8 cellular contexts compared by ENCODE assay signal in genomic region chr16:31107465-31107867, GRCh38. TPM values are rescaled to one million over a fixed set of nuclear protein-coding genes. Genes with fewer than 3 reads are reported as not detected.
DNase-seq lines count a peak whose midpoint lies in the region; ATAC-seq, FAIRE-seq and TF ChIP-seq lines count a peak whose summit lies in the region.

No MANE protein-coding gene starts in this region.

- H3K9me3 Mint-ChIP-seq in CD4-positive, alpha-beta T cell = no peaks in the 10 kb centered on the region

- intact Hi-C loops in CD4-positive, alpha-beta T cell (cut with DNase I, micrococcal nuclease) = loop anchor here in 1 of 2 experiments (5.0 kb wide), 1 partner anchor 35 kb away; no protein-coding TSS in a partner anchor

- TF ChIP-seq CTCF in CD4-positive, alpha-beta T cell (IDR thresholded peaks at IDR 0.05) = no peak
- no peak for TF ChIP-seq CTCF in HL-60 (IDR thresholded peaks at IDR 0.05; ENCODE audit: insufficient read depth, low read length)
- no peak for TF ChIP-seq CTCF in thoracic aorta (IDR thresholded peaks at IDR 0.05)
- TF ChIP-seq CTCF in D721Med (IDR thresholded peaks at IDR 0.05; ENCODE audit: insufficient read depth, missing control alignments) = no peak

- H3K36me3 ChIP-seq in duodenal mucosa (ENCODE audit: control insufficient read depth in 1 of 2, insufficient read depth in 2 of 2, low read length in 2 of 2) (peaks cover 26 to 29% of the 10 kb centered on the region in 2 donors), thoracic aorta (peaks cover 29% of the 10 kb centered on the region)

- H3K36me3 Mint-ChIP-seq in CD4-positive, alpha-beta T cell (ENCODE audit: low read depth) = peaks cover 22% of the 10 kb centered on the region

- no peaks in the 10 kb centered on the region for H3K9me3 ChIP-seq in CD4-positive, alpha-beta T cell (ENCODE audit: control insufficient read depth, low read length)
- no peaks in the 10 kb centered on the region for H3K9me3 ChIP-seq in duodenal mucosa (ENCODE audit: control insufficient read depth in 1 of 2, low read length in 2 of 2)
- no peaks in the 10 kb centered on the region for H3K9me3 ChIP-seq in thoracic aorta

- no peak for FAIRE-seq in D721Med (lab: Jason Lieb, UNC)

- peak overlapping the region; percentile 53 for H3K27ac Mint-ChIP-seq in CD4-positive, alpha-beta T cell

- CTCF ChIA-PET in CD4-positive, alpha-beta T cell (lab: Charles Lee) = interaction anchor here (1.0 to 2.4 kb wide), 2 partner anchors 13 to 35 kb away, joined by 4 to 7 read pairs; partner anchors contain the start of gene VKORC1

- no peaks in the 10 kb centered on the region for H3K27me3 Mint-ChIP-seq in CD4-positive, alpha-beta T cell

- ATAC-seq in CD4-positive, alpha-beta T cell (ENCODE audit: poor library complexity) = no peak
- ATAC-seq in GM19438 (IDR thresholded peaks at IDR 0.05; ENCODE audit: low read depth, unreplicated experiment) (peak; percentile 53), thoracic aorta (ENCODE audit: insufficient number of reproducible peaks, low FRiP score, low read depth) (no peak)

- H3K4me1 ChIP-seq in duodenal mucosa (ENCODE audit: control insufficient read depth in 1 of 2, insufficient read depth in 2 of 2, low read length in 2 of 2) = peaks cover 13 to 20% of the 10 kb centered on the region in 2 donors
- peaks cover 13 to 24% of the 10 kb centered on the region in 2 donors for H3K4me1 ChIP-seq in thoracic aorta (ENCODE audit: control insufficient read depth in 1 of 2, low read depth in 2 of 2)

- no peaks in the 10 kb centered on the region for H3K27me3 ChIP-seq in CD4-positive, alpha-beta T cell (ENCODE audit: control insufficient read depth, insufficient read depth, low read length)
- H3K27me3 ChIP-seq in HL-60 (ENCODE audit: insufficient read depth, poor library complexity, severe bottlenecking) (no peaks in the 10 kb centered on the region), duodenal mucosa (ENCODE audit: control insufficient read depth in 1 of 2, insufficient read depth in 2 of 2, low read length in 2 of 2) (no peaks in the 10 kb centered on the region), thoracic aorta (replicated peaks; ENCODE audit: insufficient read depth) (no peaks in the 10 kb centered on the region)

- no peak overlapping the region for H3K27ac ChIP-seq in CD4-positive, alpha-beta T cell (ENCODE audit: low read depth, low read length)
- H3K27ac ChIP-seq in HL-60 (replicated peaks) = peak overlapping the region; percentile 20; the same call in 1 of the 2 replicates
- H3K27ac ChIP-seq in duodenal mucosa (ENCODE audit: low read depth, low read length) = no peak overlapping the region
- peak overlapping the region in 1 of 2 donors; percentile 97 for H3K27ac ChIP-seq in thoracic aorta

- H3K4me3 ChIP-seq in HL-60 (replicated peaks; ENCODE audit: insufficient read depth, low read length) (no peak overlapping the region), duodenal mucosa (ENCODE audit: low read depth in 1 of 2, low read length in 2 of 2) (peak overlapping the region; percentile 80 to 82), thoracic aorta (peak overlapping the region; percentile 100)

- POLR2A ChIA-PET in CD4-positive, alpha-beta T cell (lab: Charles Lee) = interaction anchor here (1.5 to 2.3 kb wide), 2 partner anchors 10 to 72 kb away, joined by 3 to 12 read pairs; partner anchors contain the start of genes FUS and KAT8

- DNase-seq in CD4-positive, alpha-beta T cell = no peak
- DNase-seq in HL-60 (ENCODE audit: low read depth in 1 of 2, low spot score in 1 of 2) (no peak), thoracic aorta (ENCODE audit: low spot score) (no peak), Kasumi-1 (lab: John Stamatoyannopoulos, UW) (no peak), D721Med (ENCODE audit: insufficient read length, low spot score) (no peak), NCI-H146 treated with DMSO at 0.1 percent for 48 hours (lab: John Stamatoyannopoulos, UW; ENCODE audit: unreplicated experiment) (no peak)

- peaks cover 13% of the 10 kb centered on the region for H3K4me1 Mint-ChIP-seq in CD4-positive, alpha-beta T cell (ENCODE audit: low read depth)

- H3K9ac ChIP-seq in duodenal mucosa (ENCODE audit: low read depth in 1 of 2, low read length in 2 of 2) = no peak overlapping the region

- peak overlapping the region; percentile 76 for H3K4me3 Mint-ChIP-seq in CD4-positive, alpha-beta T cell

RNA-seq across cellular contexts. Expression of gene BCKDK, which starts 0.7 kb away (rescaled TPM):
- total RNA-seq in CD4-positive, alpha-beta T cell = 1 to 10 TPM; 4.3 to 5.8 TPM
- total RNA-seq in thoracic aorta = 10 to 100 TPM; 35.1 to 58.5 TPM

RNA-seq across cellular contexts. Expression of gene KAT8, which starts 10.0 kb away (rescaled TPM):
- total RNA-seq in CD4-positive, alpha-beta T cell = 100 to 1,000 TPM; 114 to 124 TPM
- 10 to 100 TPM; 62.5 to 75.7 TPM for total RNA-seq in thoracic aorta

RNA-seq across cellular contexts. Expression of gene VKORC1, which starts 12.9 kb away (rescaled TPM):
- 10 to 100 TPM; 19.0 to 19.2 TPM for total RNA-seq in CD4-positive, alpha-beta T cell
- total RNA-seq in thoracic aorta = 100 to 1,000 TPM in 1 of 2 donors, 10 to 100 TPM in 1; 88.7 to 187 TPM

RNA-seq across cellular contexts. Expression of gene PRSS53, which starts 18.7 kb away (rescaled TPM):
- 1 to 10 TPM; 3.5 to 3.9 TPM for total RNA-seq in CD4-positive, alpha-beta T cell
- 10 to 100 TPM; 10.6 to 13.7 TPM for total RNA-seq in thoracic aorta

RNA-seq across cellular contexts. Expression of gene PRSS8, which starts 28.1 kb away (rescaled TPM):
- total RNA-seq in CD4-positive, alpha-beta T cell = not detected
- not detected for total RNA-seq in thoracic aorta

Comparison
In these comparisons a context has a peak if more than half of its experiments do, and no peak if none do; other contexts are left out.
1. RNA of gene BCKDK, which starts 0.7 kb away (total RNA-seq): 35.1 to 58.5 TPM in thoracic aorta; 4.3 to 5.8 TPM in CD4-positive, alpha-beta T cell; every median in the first group is over 4 times any median in the second.
2. RNA of gene VKORC1, which starts 12.9 kb away (total RNA-seq): 88.7 to 187 TPM in thoracic aorta; 19.0 to 19.2 TPM in CD4-positive, alpha-beta T cell; every median in the first group is over 4 times any median in the second.